1 cellular context compared by ENCODE assay signal in the genomic region with DNA sequence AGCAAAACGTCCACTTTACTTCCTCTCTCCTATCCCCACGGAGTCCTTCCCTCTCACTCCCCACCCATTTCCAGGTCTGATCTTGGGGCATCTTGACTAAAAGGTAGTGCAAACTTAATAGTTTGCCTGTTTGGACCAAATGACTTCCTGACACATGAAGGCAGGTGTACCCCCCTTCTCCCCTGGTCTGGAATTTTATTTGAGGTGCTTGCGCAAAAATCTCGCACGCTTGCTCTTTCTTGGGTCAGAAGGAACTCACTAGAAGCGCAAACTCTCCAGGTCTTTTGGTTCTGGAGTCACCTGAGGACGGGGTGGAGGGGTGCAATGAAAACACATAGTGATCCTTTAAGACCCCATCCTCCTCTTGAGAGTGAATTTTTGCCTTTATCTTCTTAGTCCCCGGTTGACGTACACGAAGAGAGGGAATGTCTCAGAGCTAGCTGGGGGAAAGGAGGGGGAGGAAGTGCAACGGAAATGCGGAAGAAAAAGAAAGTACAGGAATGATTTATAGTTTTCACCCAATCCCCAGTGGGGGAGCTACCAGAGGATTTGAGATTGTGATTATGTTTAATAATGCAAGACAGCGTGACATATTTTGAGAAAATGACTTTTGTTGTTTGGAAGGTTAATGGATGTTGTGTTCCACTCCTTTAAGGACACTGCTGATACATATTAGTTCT.
TF ChIP-seq lines count a peak whose summit lies in the region.

No MANE protein-coding gene starts in this region.

TF ChIP-seq in IMR-90, 13 proteins besides CTCF, POLR2A, EP300 and RAD21 (continued from another document):
- TF ChIP-seq, protein P1, sequence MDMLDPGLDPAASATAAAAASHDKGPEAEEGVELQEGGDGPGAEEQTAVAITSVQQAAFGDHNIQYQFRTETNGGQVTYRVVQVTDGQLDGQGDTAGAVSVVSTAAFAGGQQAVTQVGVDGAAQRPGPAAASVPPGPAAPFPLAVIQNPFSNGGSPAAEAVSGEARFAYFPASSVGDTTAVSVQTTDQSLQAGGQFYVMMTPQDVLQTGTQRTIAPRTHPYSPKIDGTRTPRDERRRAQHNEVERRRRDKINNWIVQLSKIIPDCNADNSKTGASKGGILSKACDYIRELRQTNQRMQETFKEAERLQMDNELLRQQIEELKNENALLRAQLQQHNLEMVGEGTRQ (IDR thresholded peaks at IDR 0.05; ENCODE audit: low read depth, low read length): no peak
- no peak for TF ChIP-seq FOS (IDR thresholded peaks at IDR 0.05; ENCODE audit: low read depth, low read length)
- TF ChIP-seq RCOR1 (IDR thresholded peaks at IDR 0.05; ENCODE audit: insufficient replicate concordance, low read length): no peak
- no peak for TF ChIP-seq SMC3 (IDR thresholded peaks at IDR 0.05; ENCODE audit: low read depth, low read length)
- TF ChIP-seq, protein P2, sequence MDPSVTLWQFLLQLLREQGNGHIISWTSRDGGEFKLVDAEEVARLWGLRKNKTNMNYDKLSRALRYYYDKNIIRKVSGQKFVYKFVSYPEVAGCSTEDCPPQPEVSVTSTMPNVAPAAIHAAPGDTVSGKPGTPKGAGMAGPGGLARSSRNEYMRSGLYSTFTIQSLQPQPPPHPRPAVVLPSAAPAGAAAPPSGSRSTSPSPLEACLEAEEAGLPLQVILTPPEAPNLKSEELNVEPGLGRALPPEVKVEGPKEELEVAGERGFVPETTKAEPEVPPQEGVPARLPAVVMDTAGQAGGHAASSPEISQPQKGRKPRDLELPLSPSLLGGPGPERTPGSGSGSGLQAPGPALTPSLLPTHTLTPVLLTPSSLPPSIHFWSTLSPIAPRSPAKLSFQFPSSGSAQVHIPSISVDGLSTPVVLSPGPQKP (IDR thresholded peaks at IDR 0.05; ENCODE audit: borderline replicate concordance, low read depth, low read length): no peak
- no peak for TF ChIP-seq CHD1 (IDR thresholded peaks at IDR 0.05; ENCODE audit: low read depth, low read length)
- TF ChIP-seq MXI1 (IDR thresholded peaks at IDR 0.05; ENCODE audit: borderline replicate concordance, low read depth, low read length): no peak
- no peak for TF ChIP-seq BHLHE40 (IDR thresholded peaks at IDR 0.05; ENCODE audit: low read depth, low read length)
